ENCODE assay signal across 33 cellular contexts in genomic region chr20:48990467-48990866, GRCh38.
"Had no signal": no experiment of that assay in that cellular context is flagged by ENCODE, and none has a peak within 500 bp of the region (broad histone marks: within the 10 kb centered on the region; RNA-seq: fewer than 3 reads in every experiment).

No MANE protein-coding gene starts in this region.

- H3K27ac ChIP-seq: adrenal gland, body of pancreas, epithelial cell of prostate, esophagus squamous epithelium, gastroesophageal sphincter, heart right ventricle, hepatocyte, VCaP had no signal

- DNase-seq: activated CD4-positive, alpha-beta memory T cell treated with anti-CD3 and anti-CD28 coated beads for 36 hours; activated CD4-positive, alpha-beta T cell treated with anti-CD3 and anti-CD28 coated beads for 1 hour; activated CD4-positive, alpha-beta T cell treated with anti-CD3 and anti-CD28 coated beads for 48 hours; activated CD4-positive, alpha-beta T cell treated with anti-CD3 and anti-CD28 coated beads, Interleukin-2, amount 50 U/mL, for 1 hour; activated CD8-positive, alpha-beta memory T cell treated with anti-CD3 and anti-CD28 coated beads, Interleukin-2, amount 10 ng/mL, durations not matched to agents 7 days and 5 days; activated CD8-positive, alpha-beta memory T cell treated with anti-CD3 and anti-CD28 coated beads, Interleukin-2, amount 50 U/mL, for 4 hours; activated CD8-positive, alpha-beta T cell treated with anti-CD3 and anti-CD28 coated beads, Interleukin-2, amount 10 ng/mL, durations not matched to agents 7 days and 5 days; activated effector memory CD4-positive, alpha-beta T cell treated with anti-CD3 and anti-CD28 coated beads, Interleukin-2, amount 50 U/mL, for 16 hours; activated naive CD4-positive, alpha-beta T cell treated with anti-CD3 and anti-CD28 coated beads for 36 hours; activated naive CD8-positive, alpha-beta T cell treated with anti-CD3 and anti-CD28 coated beads for 36 hours; activated naive CD8-positive, alpha-beta T cell treated with anti-CD3 and anti-CD28 coated beads, Interleukin-2, amount 50 U/mL, for 24 hours; activated T-cell treated with anti-CD3 and anti-CD28 coated beads, Interleukin-2, amount 50 U/mL, for 1 hour; activated T-cell treated with anti-CD3 and anti-CD28 coated beads, Interleukin-2, amount 50 U/mL, for 48 hours; adrenal gland; amygdala; aorta; body of pancreas; caudate nucleus; cortex of kidney; dermis blood vessel endothelial cell; effector CD4-positive, alpha-beta T cell; effector memory CD8-positive, alpha-beta T cell; esophagus squamous epithelium; foreskin melanocyte; heart right ventricle had no signal

- ATAC-seq: activated CD8-positive, alpha-beta memory T cell treated with anti-CD3 and anti-CD28 coated beads, Interleukin-2, amount 10 ng/mL, durations not matched to agents 7 days and 5 days; activated CD8-positive, alpha-beta T cell treated with anti-CD3 and anti-CD28 coated beads, Interleukin-2, amount 10 ng/mL, durations not matched to agents 7 days and 5 days; activated naive CD8-positive, alpha-beta T cell treated with anti-CD3 and anti-CD28 coated beads, Interleukin-2, amount 50 U/mL, for 24 hours; body of pancreas; effector memory CD8-positive, alpha-beta T cell; gastroesophageal sphincter; heart right ventricle; WTC11 had no signal

- H3K27me3 ChIP-seq: adrenal gland, body of pancreas, esophagus squamous epithelium, gastroesophageal sphincter, heart right ventricle, hepatocyte had no signal

- H3K4me3 ChIP-seq: adrenal gland, body of pancreas, esophagus squamous epithelium, gastroesophageal sphincter, heart right ventricle, hepatocyte had no signal

- FAIRE-seq: colon, endothelial cell of umbilical vein, TTC549 had no signal
